23 cellular contexts compared by ENCODE assay signal in genomic region chr3:16028604-16029003, GRCh38.
DNase-seq lines count a peak whose midpoint lies in the region; ATAC-seq and TF ChIP-seq lines count a peak whose summit lies in the region.
"Had no signal": no experiment of that assay in that cellular context is flagged by ENCODE, and none has a peak within 500 bp of the region (broad histone marks: within the 10 kb centered on the region; RNA-seq: fewer than 3 reads in every experiment).

No MANE protein-coding gene starts in this region.

- peaks cover 3% of the 10 kb centered on the region for H3K4me1 ChIP-seq in mammary epithelial cell (ENCODE audit: insufficient read depth, low read length)
- H3K4me1 ChIP-seq: body of pancreas had no signal

- H3K9ac ChIP-seq in mammary epithelial cell (ENCODE audit: insufficient read depth, low read length) = no peak overlapping the region

- no peak overlapping the region for H3K27ac ChIP-seq in mammary epithelial cell (ENCODE audit: insufficient read depth, low read depth, low read length)
- H3K27ac ChIP-seq: body of pancreas, coronary artery had no signal

- TF ChIP-seq CTCF in fibroblast of the aortic adventitia (IDR thresholded peaks at IDR 0.05; ENCODE audit: insufficient read depth, low read length) (no peak), mammary epithelial cell (conservative IDR thresholded peaks at IDR 0.05 in 1 of 2, IDR thresholded peaks at IDR 0.05 in 1 of 2; ENCODE audit: extremely low read depth in 1 of 2, insufficient read depth in 1 of 2, low read depth in 1 of 2, low read length in 2 of 2) (no peak)

- no peaks in the 10 kb centered on the region for H3K79me2 ChIP-seq in mammary epithelial cell (ENCODE audit: insufficient read depth, low read length)

- no peaks in the 10 kb centered on the region for H3K9me3 ChIP-seq in mammary epithelial cell (replicated peaks; ENCODE audit: insufficient read depth, low read length)
- H3K9me3 ChIP-seq: body of pancreas had no signal

- 86% methylated on average over 2 of the region's 2 CpGs for WGBS in mammary epithelial cell (ENCODE audit: low coverage, missing lambda C conversion rate)

- H2AFZ ChIP-seq in mammary epithelial cell (ENCODE audit: low read depth, low read length) = no peak overlapping the region

- H3K36me3 ChIP-seq in mammary epithelial cell (ENCODE audit: insufficient read depth, low read length) = no peaks in the 10 kb centered on the region

- in situ Hi-C loops in mammary epithelial cell (cut with MboI; ENCODE audit: low sequenced_read_pairs in 2 of 2) = no loop called here

- no TSS peak for BruUV-seq in mammary epithelial cell (replicated peaks; lab: Mats Ljungman, UMichigan)

- peak; percentile 76 for ATAC-seq in SK-N-SH treated with all-trans-retinoic acid at 6 μM for 48 hours
- ATAC-seq in GM21360 (IDR thresholded peaks at IDR 0.05; ENCODE audit: unreplicated experiment) = no peak
- ATAC-seq: activated CD8-positive, alpha-beta memory T cell treated with anti-CD3 and anti-CD28 coated beads, Interleukin-2, amount 10 ng/mL, durations not matched to agents 7 days and 5 days; body of pancreas; CD8-positive, alpha-beta T cell; T-cell had no signal

- H3K4me2 ChIP-seq in mammary epithelial cell (ENCODE audit: insufficient read depth, low read depth, low read length) = no peak overlapping the region

- intact Hi-C loops in mammary epithelial cell (cut with micrococcal nuclease) = no loop called here

- no peaks in the 10 kb centered on the region for H4K20me1 ChIP-seq in mammary epithelial cell (ENCODE audit: insufficient read depth, low read length)

- dilution Hi-C loops in mammary epithelial cell (cut with HindIII; ENCODE audit: low sequenced_read_pairs) = no loop called here

- H3K27me3 ChIP-seq in mammary epithelial cell (ENCODE audit: insufficient read depth, low read length) = no peaks in the 10 kb centered on the region
- H3K27me3 ChIP-seq: body of pancreas had no signal

- no peak overlapping the region for H3K4me3 ChIP-seq in fibroblast of the aortic adventitia (ENCODE audit: low read depth, low read length)
- H3K4me3 ChIP-seq in mammary epithelial cell (replicated peaks in 1 of 3; ENCODE audit: insufficient read depth in 1 of 3, low read depth in 2 of 3, low read length in 3 of 3) = no peak overlapping the region
- H3K4me3 ChIP-seq: body of pancreas, coronary artery had no signal

- DNase-seq in EL (peak; percentile 67), fibroblast of the aortic adventitia (ENCODE audit: low read depth) (peak; percentile 45), renal cortical epithelial cell (ENCODE audit: low read depth) (peak; percentile 23), activated gamma-delta T cell treated with Interleukin-2 at 50 U/mL for 16 hours (no peak), mammary epithelial cell (no peak), mucosa of gallbladder (ENCODE audit: low spot score) (no peak)
- DNase-seq: activated CD4-positive, alpha-beta T cell treated with anti-CD3 and anti-CD28 coated beads, Interleukin-2, amount 10 ng/mL, durations not matched to agents 24 days and 14 days; activated CD8-positive, alpha-beta memory T cell treated with anti-CD3 and anti-CD28 coated beads, Interleukin-2, amount 10 ng/mL, durations not matched to agents 7 days and 5 days; body of pancreas; CD8-positive, alpha-beta T cell; hypothalamus; kidney; NCI-H1105 treated with DMSO at 0.1 percent for 48 hours; NCI-H2081; NCI-H446; nucleus accumbens; SHP77 treated with DMSO at 0.1 percent for 48 hours; stimulated activated CD4-positive, alpha-beta T cell treated with anti-CD3 and anti-CD28 coated beads, Interleukin-2, amount 100 ng/mL, for 48 hours; stimulated activated naive CD4-positive, alpha-beta T cell; T-cell had no signal

- CTCF ChIA-PET in mammary epithelial cell (lab: Charles Lee; ENCODE audit: low non-redundant PET) = no interaction called here

TF ChIP-seq in SK-N-SH treated with all-trans-retinoic acid at 6 μM for 48 hours, 23 proteins besides CTCF, POLR2A, EP300 and RAD21:
- TF ChIP-seq ZFP3 (CRISPR knock-in tag; IDR thresholded peaks at IDR 0.05) (0 out of 2 replicates have a peak, but pooled peaks have one; percentile 24), ESRRG (CRISPR knock-in tag; IDR thresholded peaks at IDR 0.05) (no peak), ISL1 (CRISPR knock-in tag; IDR thresholded peaks at IDR 0.05) (peak; percentile 38), CSDC2 (CRISPR knock-in tag; IDR thresholded peaks at IDR 0.05) (no peak), CSRNP3 (CRISPR knock-in tag; IDR thresholded peaks at IDR 0.05) (no peak), ZC3H10 (CRISPR knock-in tag; IDR thresholded peaks at IDR 0.05) (no peak), BACH2 (CRISPR knock-in tag; IDR thresholded peaks at IDR 0.05; ENCODE audit: borderline replicate concordance) (no peak), POU6F1 (CRISPR knock-in tag; IDR thresholded peaks at IDR 0.05; ENCODE audit: borderline replicate concordance, low read depth) (no peak)

Comparison
In these comparisons a context has a peak if more than half of its experiments do, and no peak if none do; other contexts are left out.
1. DNase-seq: peak in EL (single experiment), fibroblast of the aortic adventitia (single experiment) and renal cortical epithelial cell (single experiment); none in activated gamma-delta T cell treated with Interleukin-2 at 50 U/mL for 16 hours (single experiment), mammary epithelial cell (single experiment) and mucosa of gallbladder (single experiment).